In genomic region chr7:18407385-18407784, GRCh38 we compare ENCODE assay signal across 25 cellular contexts.
"Had no signal": no experiment of that assay in that cellular context is flagged by ENCODE, and none has a peak within 500 bp of the region (broad histone marks: within the 10 kb centered on the region; RNA-seq: fewer than 3 reads in every experiment).

No MANE protein-coding gene starts in this region.

- H3K9me3 Mint-ChIP-seq: nephron had no signal

- H3K36me3 ChIP-seq: heart right ventricle, neutrophil, ovary, prostate gland, right atrium auricular region, spleen, upper lobe of right lung, WERI-Rb-1 had no signal

- H3K9me3 ChIP-seq: body of pancreas, heart right ventricle, neutrophil, ovary, prostate gland, right atrium auricular region, spleen, upper lobe of right lung had no signal

- H3K27ac Mint-ChIP-seq: activated naive CD4-positive, alpha-beta T cell treated with anti-CD3 and anti-CD28 coated beads, Interleukin-2, amount 50 U/mL, for 24 hours; nephron had no signal

- H3K27me3 Mint-ChIP-seq: activated naive CD4-positive, alpha-beta T cell treated with anti-CD3 and anti-CD28 coated beads, Interleukin-2, amount 50 U/mL, for 24 hours had no signal

- H3K27ac ChIP-seq: body of pancreas, heart right ventricle, neutrophil, ovary, prostate gland, right atrium auricular region, spleen, upper lobe of right lung, WERI-Rb-1 had no signal

- H3K4me3 ChIP-seq: body of pancreas, heart right ventricle, lung, ovary, prostate gland, right atrium auricular region, spleen, upper lobe of right lung had no signal

- H3K4me1 ChIP-seq: body of pancreas, prostate gland, right atrium auricular region, upper lobe of right lung had no signal

- DNase-seq: activated CD4-positive, alpha-beta T cell treated with anti-CD3 and anti-CD28 coated beads for 1 hour; activated CD4-positive, alpha-beta T cell treated with anti-CD3 and anti-CD28 coated beads, Interleukin-2, amount 50 U/mL, for 1 hour; activated gamma-delta T cell treated with Interleukin-2 at 50 U/mL for 16 hours; activated T-cell treated with anti-CD3 and anti-CD28 coated beads, Interleukin-2, amount 50 U/mL, for 1 hour; anterior cingulate cortex; body of pancreas; caudate nucleus; effector memory CD4-positive, alpha-beta T cell; heart right ventricle; islet precursor cell; left colon; midbrain; ovary; spleen; stimulated activated CD4-positive, alpha-beta T cell treated with anti-CD3 and anti-CD28 coated beads, Interleukin-4, amount 100 ng/mL, for 1 hour; stimulated activated naive CD8-positive, alpha-beta T cell treated with anti-CD3 and anti-CD28 coated beads, Interleukin-15, Interleukin-2, amounts not matched to agents 100 U/mL and 50 U/mL, for 24 hours; T-helper 1 cell; upper lobe of right lung; WERI-Rb-1 had no signal

- H3K4me1 Mint-ChIP-seq: activated naive CD4-positive, alpha-beta T cell treated with anti-CD3 and anti-CD28 coated beads, Interleukin-2, amount 50 U/mL, for 24 hours had no signal

- ATAC-seq: body of pancreas; heart right ventricle; left colon; stimulated activated naive CD8-positive, alpha-beta T cell treated with anti-CD3 and anti-CD28 coated beads, Interleukin-15, Interleukin-2, amounts not matched to agents 100 U/mL and 50 U/mL, for 24 hours; upper lobe of right lung had no signal

- H3K27me3 ChIP-seq: body of pancreas, heart right ventricle, neutrophil, ovary, right atrium auricular region, spleen, upper lobe of right lung had no signal

- H3K4me3 Mint-ChIP-seq: activated naive CD4-positive, alpha-beta T cell treated with anti-CD3 and anti-CD28 coated beads, Interleukin-2, amount 50 U/mL, for 24 hours; nephron had no signal

- H3K36me3 Mint-ChIP-seq: activated naive CD4-positive, alpha-beta T cell treated with anti-CD3 and anti-CD28 coated beads, Interleukin-2, amount 50 U/mL, for 24 hours had no signal
